1 cellular context compared by ENCODE assay signal in the genomic region with DNA sequence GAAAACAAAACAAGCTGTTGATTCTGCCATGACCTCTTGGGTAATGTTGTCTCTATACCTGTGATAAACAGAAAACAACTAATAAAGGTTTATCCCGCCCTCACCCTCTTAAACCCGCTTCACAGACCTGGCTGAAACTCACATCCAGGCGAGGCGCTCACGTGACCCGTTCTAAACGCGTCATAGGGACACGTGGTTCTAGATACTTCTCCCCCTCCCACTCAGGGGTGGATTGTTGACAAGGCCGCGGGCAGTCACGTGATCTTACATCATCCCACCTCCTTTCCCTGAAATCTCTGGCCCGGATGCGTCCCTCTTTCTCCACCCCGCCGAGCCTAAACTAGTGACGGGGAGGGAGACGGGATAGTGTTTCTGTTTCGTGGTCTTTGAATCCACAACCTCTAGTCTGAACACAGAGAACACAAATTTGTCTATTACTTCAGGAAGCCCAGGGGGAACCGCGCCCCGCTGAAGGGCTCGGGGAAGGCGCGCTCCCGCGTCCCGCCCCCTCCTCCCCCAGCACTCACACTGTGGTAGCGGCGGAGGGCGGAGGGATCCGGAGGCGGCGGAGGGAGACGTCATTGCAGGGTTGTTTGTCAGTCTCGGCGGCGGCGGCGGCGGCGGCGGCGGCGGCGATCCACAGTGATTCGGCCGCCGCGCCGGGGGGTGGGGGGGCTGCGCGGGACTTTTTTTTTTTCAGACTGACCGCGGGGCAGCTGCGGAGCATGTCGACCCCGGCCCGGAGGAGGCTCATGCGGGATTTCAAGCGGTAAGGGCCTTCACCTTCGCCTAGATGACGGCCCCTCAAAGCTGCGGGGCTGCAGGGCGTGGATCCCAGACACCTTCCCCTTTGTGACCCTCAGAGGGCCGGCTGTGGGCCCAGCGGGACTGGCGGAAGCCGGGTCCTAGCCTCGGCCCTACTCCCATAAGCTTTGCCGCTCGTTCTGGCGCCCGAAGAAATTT.
A peak's percentile ranks its signal among the peaks of the same experiment; 100 is the strongest.
TF ChIP-seq lines count a peak whose summit lies in the region.

Gene UBE2B (plus strand): TSS at position 699 of the 963 bp plus-strand sequence. CDS start 27 bp downstream, at position 726.

TF ChIP-seq in HepG2, 621 proteins besides CTCF, POLR2A, EP300 and RAD21 (continued from another document and continues in another):
- TF ChIP-seq ZNF362 (CRISPR knock-in tag; IDR thresholded peaks at IDR 0.05; ENCODE audit: borderline replicate concordance) (peak; percentile 48; the same call in 1 of the 2 replicates), TBX2 (CRISPR knock-in tag; IDR thresholded peaks at IDR 0.05; ENCODE audit: borderline replicate concordance) (no peak; the same call in 1 of the 2 replicates), STAT6 (CRISPR knock-in tag; IDR thresholded peaks at IDR 0.05; ENCODE audit: borderline replicate concordance) (0 out of 2 replicates have a peak, but pooled peaks have one; percentile 44), CHD4 (IDR thresholded peaks at IDR 0.05; ENCODE audit: borderline replicate concordance, low read length) (peak; percentile 14; the same call in 1 of the 2 replicates), YEATS4 (CRISPR knock-in tag; IDR thresholded peaks at IDR 0.05; ENCODE audit: borderline replicate concordance) (no peak; the same call in none of the 2 replicates), ZBTB8A (CRISPR knock-in tag; IDR thresholded peaks at IDR 0.05; ENCODE audit: borderline replicate concordance, low read depth) (no peak), SIX4 (CRISPR knock-in tag; IDR thresholded peaks at IDR 0.05) (peak; percentile 59; the same call in 1 of the 2 replicates), ZMYM3 (CRISPR knock-in tag; IDR thresholded peaks at IDR 0.05) (no peak), FOXM1 (CRISPR knock-in tag; IDR thresholded peaks at IDR 0.05) (no peak), RCOR2 (CRISPR knock-in tag; IDR thresholded peaks at IDR 0.05) (peak; percentile 25; the same call in 1 of the 2 replicates), E2F1 (CRISPR knock-in tag; IDR thresholded peaks at IDR 0.05) (peak; percentile 69; the same call in 1 of the 2 replicates), ZNF678 (CRISPR knock-in tag; IDR thresholded peaks at IDR 0.05) (no peak), MXD4 (CRISPR knock-in tag; IDR thresholded peaks at IDR 0.05) (no peak; the same call in 1 of the 2 replicates), ZNF83 (CRISPR knock-in tag; IDR thresholded peaks at IDR 0.05; ENCODE audit: borderline replicate concordance) (no peak), MED13 (CRISPR knock-in tag; IDR thresholded peaks at IDR 0.05) (peak; percentile 64; the same call in 1 of the 2 replicates), ZNF382 (CRISPR knock-in tag; IDR thresholded peaks at IDR 0.05; ENCODE audit: borderline replicate concordance) (no peak), SNAPC4 (CRISPR knock-in tag; IDR thresholded peaks at IDR 0.05) (no peak), ZSCAN9 (CRISPR knock-in tag; IDR thresholded peaks at IDR 0.05; ENCODE audit: borderline replicate concordance) (peak; percentile 97), EHMT2 (IDR thresholded peaks at IDR 0.05; ENCODE audit: borderline replicate concordance, low read depth, low read length) (no peak), MIXL1 (CRISPR knock-in tag; IDR thresholded peaks at IDR 0.05) (0 out of 2 replicates have a peak, but pooled peaks have one; percentile 61), ZNF263 (CRISPR knock-in tag; IDR thresholded peaks at IDR 0.05) (peak; percentile 35; the same call in 1 of the 2 replicates), FOXK1 (CRISPR knock-in tag; IDR thresholded peaks at IDR 0.05; ENCODE audit: borderline replicate concordance, low read depth) (peak; percentile 80), ZNF225 (CRISPR knock-in tag; IDR thresholded peaks at IDR 0.05) (peak; percentile 24; the same call in 1 of the 2 replicates), ZNF496 (CRISPR knock-in tag; IDR thresholded peaks at IDR 0.05; ENCODE audit: insufficient replicate concordance) (no peak), SRF (IDR thresholded peaks at IDR 0.05; ENCODE audit: low read depth, low read length) (no peak), NFYC (CRISPR knock-in tag; IDR thresholded peaks at IDR 0.05) (peak; percentile 50; the same call in 1 of the 2 replicates), ZNF12 (CRISPR knock-in tag; IDR thresholded peaks at IDR 0.05) (no peak), MTA3 (CRISPR knock-in tag; IDR thresholded peaks at IDR 0.05) (no peak)
- TF ChIP-seq, protein P1, sequence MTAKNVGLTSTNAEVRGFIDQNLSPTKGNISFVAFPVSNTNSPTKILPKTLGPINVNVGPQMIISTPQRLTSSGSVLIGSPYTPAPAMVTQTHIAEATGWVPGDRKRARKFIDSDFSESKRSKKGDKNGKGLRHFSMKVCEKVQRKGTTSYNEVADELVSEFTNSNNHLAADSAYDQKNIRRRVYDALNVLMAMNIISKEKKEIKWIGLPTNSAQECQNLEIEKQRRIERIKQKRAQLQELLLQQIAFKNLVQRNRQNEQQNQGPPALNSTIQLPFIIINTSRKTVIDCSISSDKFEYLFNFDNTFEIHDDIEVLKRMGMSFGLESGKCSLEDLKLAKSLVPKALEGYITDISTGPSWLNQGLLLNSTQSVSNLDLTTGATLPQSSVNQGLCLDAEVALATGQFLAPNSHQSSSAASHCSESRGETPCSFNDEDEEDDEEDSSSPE (CRISPR knock-in tag; IDR thresholded peaks at IDR 0.05) = peak; percentile 89
- TF ChIP-seq, protein P2, sequence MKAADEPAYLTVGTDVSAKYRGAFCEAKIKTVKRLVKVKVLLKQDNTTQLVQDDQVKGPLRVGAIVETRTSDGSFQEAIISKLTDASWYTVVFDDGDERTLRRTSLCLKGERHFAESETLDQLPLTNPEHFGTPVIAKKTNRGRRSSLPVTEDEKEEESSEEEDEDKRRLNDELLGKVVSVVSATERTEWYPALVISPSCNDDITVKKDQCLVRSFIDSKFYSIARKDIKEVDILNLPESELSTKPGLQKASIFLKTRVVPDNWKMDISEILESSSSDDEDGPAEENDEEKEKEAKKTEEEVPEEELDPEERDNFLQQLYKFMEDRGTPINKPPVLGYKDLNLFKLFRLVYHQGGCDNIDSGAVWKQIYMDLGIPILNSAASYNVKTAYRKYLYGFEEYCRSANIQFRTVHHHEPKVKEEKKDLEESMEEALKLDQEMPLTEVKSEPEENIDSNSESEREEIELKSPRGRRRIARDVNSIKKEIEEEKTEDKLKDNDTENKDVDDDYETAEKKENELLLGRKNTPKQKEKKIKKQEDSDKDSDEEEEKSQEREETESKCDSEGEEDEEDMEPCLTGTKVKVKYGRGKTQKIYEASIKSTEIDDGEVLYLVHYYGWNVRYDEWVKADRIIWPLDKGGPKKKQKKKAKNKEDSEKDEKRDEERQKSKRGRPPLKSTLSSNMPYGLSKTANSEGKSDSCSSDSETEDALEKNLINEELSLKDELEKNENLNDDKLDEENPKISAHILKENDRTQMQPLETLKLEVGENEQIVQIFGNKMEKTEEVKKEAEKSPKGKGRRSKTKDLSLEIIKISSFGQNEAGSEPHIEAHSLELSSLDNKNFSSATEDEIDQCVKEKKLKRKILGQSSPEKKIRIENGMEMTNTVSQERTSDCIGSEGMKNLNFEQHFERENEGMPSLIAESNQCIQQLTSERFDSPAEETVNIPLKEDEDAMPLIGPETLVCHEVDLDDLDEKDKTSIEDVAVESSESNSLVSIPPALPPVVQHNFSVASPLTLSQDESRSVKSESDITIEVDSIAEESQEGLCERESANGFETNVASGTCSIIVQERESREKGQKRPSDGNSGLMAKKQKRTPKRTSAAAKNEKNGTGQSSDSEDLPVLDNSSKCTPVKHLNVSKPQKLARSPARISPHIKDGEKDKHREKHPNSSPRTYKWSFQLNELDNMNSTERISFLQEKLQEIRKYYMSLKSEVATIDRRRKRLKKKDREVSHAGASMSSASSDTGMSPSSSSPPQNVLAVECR (CRISPR knock-in tag; IDR thresholded peaks at IDR 0.05; ENCODE audit: borderline replicate concordance) = peak; percentile 89; the same call in 1 of the 2 replicates
- TF ChIP-seq, protein P3, sequence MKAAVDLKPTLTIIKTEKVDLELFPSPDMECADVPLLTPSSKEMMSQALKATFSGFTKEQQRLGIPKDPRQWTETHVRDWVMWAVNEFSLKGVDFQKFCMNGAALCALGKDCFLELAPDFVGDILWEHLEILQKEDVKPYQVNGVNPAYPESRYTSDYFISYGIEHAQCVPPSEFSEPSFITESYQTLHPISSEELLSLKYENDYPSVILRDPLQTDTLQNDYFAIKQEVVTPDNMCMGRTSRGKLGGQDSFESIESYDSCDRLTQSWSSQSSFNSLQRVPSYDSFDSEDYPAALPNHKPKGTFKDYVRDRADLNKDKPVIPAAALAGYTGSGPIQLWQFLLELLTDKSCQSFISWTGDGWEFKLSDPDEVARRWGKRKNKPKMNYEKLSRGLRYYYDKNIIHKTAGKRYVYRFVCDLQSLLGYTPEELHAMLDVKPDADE (CRISPR knock-in tag; IDR thresholded peaks at IDR 0.05) = 0 out of 2 replicates have a peak, but pooled peaks have one; percentile 39
